26 cellular contexts compared by ENCODE assay signal in the genomic region with DNA sequence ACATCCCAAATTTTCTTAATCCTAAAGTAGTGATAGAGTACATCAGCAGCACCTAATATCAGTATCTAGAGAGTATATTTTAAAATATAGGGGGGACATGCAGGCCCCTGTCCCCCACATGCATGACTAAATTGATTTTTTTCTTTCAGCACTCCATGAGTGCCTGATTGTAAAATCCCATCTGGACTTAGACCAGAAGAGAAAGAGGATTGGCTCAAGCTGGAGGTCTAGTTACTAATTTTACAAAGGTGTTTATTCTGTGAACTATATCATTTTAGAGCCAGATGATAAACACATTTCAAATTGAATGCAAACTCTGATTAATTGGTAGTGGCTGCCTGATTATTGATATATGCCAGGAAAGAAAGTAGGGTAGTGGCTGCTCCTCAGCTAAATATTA.
"Had no signal": no experiment of that assay in that cellular context is flagged by ENCODE, and none has a peak within 500 bp of the region (broad histone marks: within the 10 kb centered on the region; RNA-seq: fewer than 3 reads in every experiment).

No MANE protein-coding gene starts in this region.

- H3K4me1 ChIP-seq: stomach, suprapubic skin, testis, thyroid gland, tibial artery, tibial nerve, transverse colon, upper lobe of left lung, upper lobe of right lung, uterus, vagina had no signal

- DNase-seq: stimulated activated CD4-positive, alpha-beta T cell treated with anti-CD3 and anti-CD28 coated beads, Interleukin-2, amount 100 ng/mL, for 48 hours; stimulated activated CD4-positive, alpha-beta T cell treated with anti-CD3 and anti-CD28 coated beads, Interleukin-4, amount 100 ng/mL, for 1 hour; stimulated activated CD4-positive, alpha-beta T cell treated with anti-CD3 and anti-CD28 coated beads, Interleukin-4, amount 100 ng/mL, for 24 hours; stimulated activated CD4-positive, alpha-beta T cell treated with anti-CD3 and anti-CD28 coated beads, Interleukin-4, amount 100 ng/mL, for 4 hours; stimulated activated CD8-positive, alpha-beta memory T cell treated with anti-CD3 and anti-CD28 coated beads, Interleukin-4, amount 100 ng/mL, for 48 hours; stimulated activated naive B cell treated with anti-CD40 and anti-IgM and Interleukin-4, amounts not matched to agents 10 μg/mL and 1 μg/mL and 100 μg/mL, for 72 hours; stimulated activated naive CD4-positive, alpha-beta T cell; stimulated activated naive CD4-positive, alpha-beta T cell treated with Interleukin-2 at 50 U/mL for 16 hours; stimulated activated naive CD8-positive, alpha-beta T cell treated with anti-CD3 and anti-CD28 coated beads, Interleukin-15, amount 100 ng/mL, for 72 hours; stimulated activated naive CD8-positive, alpha-beta T cell treated with anti-CD3 and anti-CD28 coated beads, Interleukin-15, Interleukin-2, amounts not matched to agents 100 U/mL and 50 U/mL, for 24 hours; stomach; substantia nigra; testis; thyroid gland; tibial artery; transverse colon; trophoblast cell; upper lobe of left lung; upper lobe of right lung; uterus had no signal

- H3K36me3 ChIP-seq: stomach, suprapubic skin, thoracic aorta, thyroid gland, tibial artery, tibial nerve, transverse colon, upper lobe of left lung, upper lobe of right lung, uterus, vagina had no signal

- H3K4me3 ChIP-seq: stomach, suprapubic skin, testis, thoracic aorta, thyroid gland, tibial artery, tibial nerve, transverse colon, upper lobe of left lung, upper lobe of right lung, uterus, vagina had no signal

- H3K9me3 ChIP-seq: stomach, suprapubic skin, testis, thoracic aorta, thyroid gland, tibial artery, tibial nerve, transverse colon, upper lobe of left lung, upper lobe of right lung, uterus, vagina had no signal

- H3K27ac ChIP-seq: stomach, suprapubic skin, testis, thoracic aorta, thyroid gland, tibial artery, tibial nerve, transverse colon, upper lobe of left lung, upper lobe of right lung, uterus, vagina had no signal

- H3K27me3 ChIP-seq: stomach, suprapubic skin, testis, thyroid gland, tibial artery, tibial nerve, transverse colon, upper lobe of left lung, upper lobe of right lung, uterus, vagina had no signal

- ATAC-seq: stimulated activated effector memory CD8-positive, alpha-beta T cell treated with anti-CD3 and anti-CD28 coated beads, Interleukin-12 subunit alpha, Interleukin-12 subunit beta, amount 100 ng/mL, for 72 hours; stimulated activated memory B cell treated with anti-CD40 and anti-IgM and Interleukin-4, amounts not matched to agents 10 μg/mL and 1 μg/mL and 100 μg/mL, for 72 hours; stimulated activated naive B cell treated with anti-CD40 and anti-IgM and Interleukin-4, amounts not matched to agents 10 μg/mL and 1 μg/mL and 100 μg/mL, for 72 hours; stimulated activated naive CD8-positive, alpha-beta T cell treated with anti-CD3 and anti-CD28 coated beads, Interleukin-15, amount 100 ng/mL, for 72 hours; stimulated activated naive CD8-positive, alpha-beta T cell treated with anti-CD3 and anti-CD28 coated beads, Interleukin-15, Interleukin-2, amounts not matched to agents 100 U/mL and 50 U/mL, for 24 hours; upper lobe of right lung had no signal
